In the genomic region with DNA sequence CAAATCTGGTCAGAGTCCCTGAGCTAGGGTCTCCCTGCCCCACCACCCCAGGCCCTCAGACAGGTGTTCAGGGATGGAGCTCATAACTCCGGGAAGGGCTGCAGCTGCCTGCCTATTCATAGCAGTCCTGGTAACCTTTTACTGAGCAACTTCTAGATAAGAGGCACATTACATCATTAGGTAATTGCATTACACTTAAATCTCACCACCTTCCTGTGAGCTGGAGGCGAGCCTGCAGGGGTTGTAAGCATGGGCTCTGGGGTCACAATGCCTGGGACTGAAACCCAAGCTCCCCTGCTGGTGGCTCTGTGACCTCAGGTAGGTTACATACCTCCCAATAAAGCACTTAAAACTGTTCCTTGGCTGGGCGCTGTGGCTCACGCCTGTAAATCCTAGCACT, we compare ENCODE assay signal across 24 cellular contexts. TPM values are rescaled to one million over a fixed set of nuclear protein-coding genes. Genes with fewer than 3 reads are reported as not detected.
A peak's percentile ranks its signal among the peaks of the same experiment; 100 is the strongest.
DNase-seq lines count a peak whose midpoint lies in the region; ATAC-seq, FAIRE-seq and TF ChIP-seq lines count a peak whose summit lies in the region.
"Had no signal": no experiment of that assay in that cellular context is flagged by ENCODE, and none has a peak within 500 bp of the region (broad histone marks: within the 10 kb centered on the region; RNA-seq: fewer than 3 reads in every experiment).

No MANE protein-coding gene starts in this region.

- no peak overlapping the region for H2BK120ac ChIP-seq in mesendoderm (ENCODE audit: low read depth, low read length)

- H3K9me3 ChIP-seq in HepG2 (ENCODE audit: low read length) = no peaks in the 10 kb centered on the region
- no peaks in the 10 kb centered on the region for H3K9me3 ChIP-seq in right lobe of liver
- no peaks in the 10 kb centered on the region for H3K9me3 ChIP-seq in OCI-LY3 (ENCODE audit: insufficient read depth, low read length)
- no peaks in the 10 kb centered on the region for H3K9me3 ChIP-seq in effector memory CD4-positive, alpha-beta T cell (ENCODE audit: control insufficient read depth, low read length)
- H3K9me3 ChIP-seq: BE2C had no signal

- H4K8ac ChIP-seq in mesendoderm (ENCODE audit: low read depth, low read length) = no peak overlapping the region

- no peak for TF ChIP-seq POLR2A in HepG2 (IDR thresholded peaks at IDR 0.05; ENCODE audit: insufficient read depth in 1 of 2, low read depth in 2 of 2, low read length in 2 of 2)
- no peak for TF ChIP-seq POLR2A in right lobe of liver (IDR thresholded peaks at IDR 0.05)

- H3K27ac ChIP-seq in HepG2 (ENCODE audit: extremely low read length, insufficient read depth, low read length) (no peak overlapping the region), right lobe of liver (no peak overlapping the region), OCI-LY3 (ENCODE audit: low read length) (no peak overlapping the region), mesendoderm (ENCODE audit: low read depth, low read length) (no peak overlapping the region)
- H3K27ac ChIP-seq in effector memory CD4-positive, alpha-beta T cell (ENCODE audit: insufficient read depth, low read length, poor library complexity, severe bottlenecking) = no peak overlapping the region
- H3K27ac ChIP-seq: GM23248, KMS-11 had no signal

- no peak overlapping the region for H3K23ac ChIP-seq in mesendoderm (ENCODE audit: low read length)

- H3K56ac ChIP-seq in mesendoderm (ENCODE audit: low read length) = no peak overlapping the region

- no peak for TF ChIP-seq EP300 in HepG2 (IDR thresholded peaks at IDR 0.05; ENCODE audit: low read depth in 2 of 2, low read length in 2 of 2)
- no peak for TF ChIP-seq EP300 in HepG2 (CRISPR knock-in tag; IDR thresholded peaks at IDR 0.05; ENCODE audit: borderline replicate concordance)

- FAIRE-seq in HepG2 (lab: Jason Lieb, UNC) = no peak
- FAIRE-seq: D721Med, GM12878, HTR-8/SVneo, RCC 7860 had no signal

- in situ Hi-C loops in HepG2 (cut with HindIII; ENCODE audit: extremely low pct_ligation_motif_present, low pct_unique_long_range_greater_than_20kb) = no loop called here

- H2AFZ ChIP-seq in HepG2 (ENCODE audit: low read length) (no peak overlapping the region), OCI-LY3 (ENCODE audit: low read depth, low read length) (no peak overlapping the region)
- H2AFZ ChIP-seq: GM23248 had no signal

- CTCF ChIA-PET in HepG2 (lab: Yijun Ruan, JAX; ENCODE audit: low intra/inter-chr PET ratio, low total read pairs) = interaction anchor here (1.7 kb wide), 2 partner anchors 175 to 178 kb away, joined by 8 to 12 read pairs; no protein-coding TSS in a partner anchor

- no peaks in the 10 kb centered on the region for H3K79me1 ChIP-seq in mesendoderm (ENCODE audit: low read length)

- no peak overlapping the region for H3K18ac ChIP-seq in mesendoderm (ENCODE audit: low read length)

- no peak overlapping the region for H2BK15ac ChIP-seq in mesendoderm (replicated peaks; ENCODE audit: low read depth)

- H2AK5ac ChIP-seq in mesendoderm (ENCODE audit: low read length) = no peak overlapping the region

- TF ChIP-seq RAD21 in HepG2 (CRISPR knock-in tag; IDR thresholded peaks at IDR 0.05) = no peak

- H4K20me1 ChIP-seq in HepG2 (ENCODE audit: insufficient read depth, low read length) (0 out of 2 replicates have a peak, but pooled peaks cover 3% of the 10 kb centered on the region), OCI-LY3 (ENCODE audit: insufficient read depth, low read length) (no peaks in the 10 kb centered on the region)

- DNase-seq in HepG2 (ENCODE audit: low spot score) (no peak), right lobe of liver (no peak), mesendoderm (peak; percentile 79)
- DNase-seq in activated CD8-positive, alpha-beta memory T cell treated with anti-CD3 and anti-CD28 coated beads for 24 hours = no peak
- DNase-seq in effector memory CD4-positive, alpha-beta T cell = no peak
- DNase-seq: BE2C; DMS53; GM23248; IMR-90; NCI-H1092 treated with DMSO at 0.1 percent for 48 hours; NCI-H1436 treated with DMSO at 0.1 percent for 48 hours; NCI-H2029 treated with DMSO at 0.1 percent for 48 hours; NCI-H2171 treated with DMSO at 0.1 percent for 48 hours; NCI-H524 treated with DMSO at 0.1 percent for 48 hours; NK-92 treated with Interleukin-12 subunit alpha and Interleukin-12 subunit beta, amount 100 ng/mL, for 24 hours; OCI-M1 had no signal

- intact Hi-C loops in HepG2 (cut with micrococcal nuclease; ENCODE audit: unreplicated experiment) (no loop called here), right lobe of liver (cut with DNase I) (loop anchor here in 1 of 2 donors (10.0 kb wide), 1 partner anchor 373 kb away; no protein-coding TSS in a partner anchor)

- H2BK5ac ChIP-seq in mesendoderm (ENCODE audit: low read length) = no peak overlapping the region

- H3K9ac ChIP-seq in HepG2 (ENCODE audit: insufficient read depth, low read depth, low read length) (no peak overlapping the region), OCI-LY3 (ENCODE audit: low read length) (no peak overlapping the region), mesendoderm (ENCODE audit: low read length) (no peak overlapping the region)
- H3K9ac ChIP-seq: GM23248, KMS-11 had no signal

- H3K79me2 ChIP-seq in HepG2 (ENCODE audit: insufficient read depth, low read length) = no peaks in the 10 kb centered on the region
- no peaks in the 10 kb centered on the region for H3K79me2 ChIP-seq in OCI-LY3 (ENCODE audit: low read length)
- no peaks in the 10 kb centered on the region for H3K79me2 ChIP-seq in mesendoderm (ENCODE audit: control insufficient read depth, insufficient read depth, low read length)

- POLR2A ChIA-PET in HepG2 (lab: Yijun Ruan, JAX) = no interaction called here

- H3K4me3 ChIP-seq in HepG2 (replicated peaks in 1 of 3; ENCODE audit: insufficient read depth in 1 of 3, low read depth in 2 of 3, low read length in 3 of 3) (no peak overlapping the region), right lobe of liver (no peak overlapping the region), OCI-LY3 (ENCODE audit: low read length) (no peak overlapping the region), mesendoderm (ENCODE audit: low read length) (no peak overlapping the region)
- H3K4me3 ChIP-seq in effector memory CD4-positive, alpha-beta T cell (ENCODE audit: insufficient read depth, low read depth, low read length, poor library complexity, severe bottlenecking) = no peak overlapping the region
- H3K4me3 ChIP-seq: GM12878, GM23248 had no signal

- H3K4me1 ChIP-seq in HepG2 (ENCODE audit: insufficient read depth, low read length) (no peaks in the 10 kb centered on the region), right lobe of liver (no peaks in the 10 kb centered on the region), OCI-LY3 (ENCODE audit: low read length) (peaks cover 13% of the 10 kb centered on the region), mesendoderm (ENCODE audit: control insufficient read depth, low read depth, low read length) (peaks cover 4% of the 10 kb centered on the region)
- no peaks in the 10 kb centered on the region for H3K4me1 ChIP-seq in effector memory CD4-positive, alpha-beta T cell (ENCODE audit: control insufficient read depth, insufficient read depth, low read length, poor library complexity, severe bottlenecking)

- no peak overlapping the region for H3K4ac ChIP-seq in mesendoderm (ENCODE audit: low read depth, low read length)

- ATAC-seq in HepG2 (no peak), right lobe of liver (no peak), GM21786 (IDR thresholded peaks at IDR 0.05; ENCODE audit: unreplicated experiment) (no peak)
- ATAC-seq: Right ventricle myocardium inferior had no signal

- no peak overlapping the region for H4K5ac ChIP-seq in mesendoderm (ENCODE audit: low read length)

- H3K27me3 ChIP-seq in HepG2 (ENCODE audit: control insufficient read depth in 1 of 2, insufficient read depth in 2 of 2, low read length in 2 of 2) (peaks cover 6 to 13% of the 10 kb centered on the region in 2 experiments; a peak in 3 of 5 replicates), right lobe of liver (no peaks in the 10 kb centered on the region), OCI-LY3 (ENCODE audit: low read depth, low read length) (no peaks in the 10 kb centered on the region), mesendoderm (ENCODE audit: insufficient read depth, low read length, poor library complexity) (no peaks in the 10 kb centered on the region)
- no peaks in the 10 kb centered on the region for H3K27me3 ChIP-seq in effector memory CD4-positive, alpha-beta T cell (replicated peaks; ENCODE audit: control insufficient read depth, insufficient read depth, low read length, poor library complexity, severe bottlenecking)
- H3K27me3 ChIP-seq: BE2C had no signal

- H3K36me3 ChIP-seq in HepG2 (replicated peaks in 1 of 2; ENCODE audit: control insufficient read depth in 1 of 2, insufficient read depth in 2 of 2, low read length in 2 of 2) = no peaks in the 10 kb centered on the region
- H3K36me3 ChIP-seq in right lobe of liver = no peaks in the 10 kb centered on the region
- no peaks in the 10 kb centered on the region for H3K36me3 ChIP-seq in OCI-LY3 (replicated peaks; ENCODE audit: low read depth, low read length)
- H3K36me3 ChIP-seq in mesendoderm (ENCODE audit: control insufficient read depth, insufficient read depth, low read length) = no peaks in the 10 kb centered on the region
- H3K36me3 ChIP-seq in effector memory CD4-positive, alpha-beta T cell (ENCODE audit: control insufficient read depth, insufficient read depth, low read length) = peaks cover 26% of the 10 kb centered on the region
- H3K36me3 ChIP-seq: BE2C had no signal

- TF ChIP-seq CTCF in HepG2 (CRISPR knock-in tag; IDR thresholded peaks at IDR 0.05) (no peak), right lobe of liver (IDR thresholded peaks at IDR 0.05) (no peak), OCI-LY3 (IDR thresholded peaks at IDR 0.05; ENCODE audit: low read depth, low read length) (no peak)

- 0% methylated on average over 2 of the region's 4 CpGs for WGBS in HepG2 (ENCODE audit: low lambda C conversion rate)
- WGBS in right lobe of liver (ENCODE audit: insufficient coverage, low coverage, low lambda C conversion rate, missing lambda C conversion rate) = 60% methylated on average over 2 of the region's 4 CpGs
- WGBS in mesendoderm (ENCODE audit: extremely low coverage, insufficient coverage, low lambda C conversion rate) = no CpG with 5 or more reads among the region's 4 CpGs

- H3K4me2 ChIP-seq in HepG2 (ENCODE audit: low read depth, low read length) (no peak overlapping the region), OCI-LY3 (ENCODE audit: low read length) (peak overlapping the region; percentile 84; the same call in 1 of the 2 replicates), mesendoderm (ENCODE audit: low read length) (no peak overlapping the region)
- H3K4me2 ChIP-seq: KMS-11 had no signal

- no TSS peak for BruUV-seq in HepG2 (replicated peaks; lab: Mats Ljungman, UMichigan)

RNA-seq across cellular contexts. Expression of gene TP53I11, which starts 22.5 kb away (rescaled TPM):
- total RNA-seq in HepG2 (2016; rRNA removed; fragmentation: Illumina TruSeq; extraction: Trizol) = not detected in 2 replicates
- not detected in 2 replicates for total RNA-seq in HepG2 (2016; cell fraction: cytosol; rRNA removed; fragmentation: Illumina TruSeq; extraction: Trizol; ENCODE audit: low read depth)
- not detected in 2 replicates for total RNA-seq in HepG2 (2016; cell fraction: insoluble cytoplasmic fraction; rRNA removed; fragmentation: Illumina TruSeq; extraction: Trizol)
- total RNA-seq in HepG2 (2016; cell fraction: membrane; rRNA removed; fragmentation: Illumina TruSeq; extraction: Trizol) = not detected in 2 replicates
- not detected in 2 replicates for total RNA-seq in HepG2 (2016; cell fraction: nucleus; rRNA removed; fragmentation: Illumina TruSeq; extraction: Trizol)
- not detected in 2 replicates for polyA plus RNA-seq in HepG2 (2011; rRNA removed)
- not detected in 2 replicates for polyA plus RNA-seq in HepG2 (2011; cell fraction: cytosol; rRNA removed)
- not detected in 2 replicates for polyA plus RNA-seq in HepG2 (2011; cell fraction: nucleus; rRNA removed)
- not detected in 2 replicates for polyA plus RNA-seq in HepG2 (2012)
- not detected in 2 replicates for polyA plus RNA-seq in HepG2 (2016; cell fraction: cytosol; fragmentation: Illumina TruSeq; extraction: Trizol; ENCODE audit: low read depth)
- not detected in 2 replicates for polyA plus RNA-seq in HepG2 (2016; cell fraction: insoluble cytoplasmic fraction; fragmentation: Illumina TruSeq; extraction: Trizol; ENCODE audit: low read depth)
- not detected in 2 replicates for polyA plus RNA-seq in HepG2 (2016; cell fraction: membrane; fragmentation: Illumina TruSeq; extraction: Trizol; ENCODE audit: low read depth)
- not detected in 2 replicates for polyA plus RNA-seq in HepG2 (2016; cell fraction: nucleus; fragmentation: Illumina TruSeq; extraction: Trizol; ENCODE audit: insufficient read depth, low read depth)
- polyA minus RNA-seq in HepG2 (2011; rRNA and poly(A)+ RNA removed; ENCODE audit: low replicate concordance) = 1.0 TPM in 1 of 2 replicates, not detected in the other
- not detected in 2 replicates for polyA minus RNA-seq in HepG2 (2011; cell fraction: cytosol; rRNA and poly(A)+ RNA removed)
- polyA minus RNA-seq in HepG2 (2011; cell fraction: nucleus; rRNA and poly(A)+ RNA removed) = not detected in 2 replicates
- 10 to 100 TPM in 4 of 6 experiments, 1 to 10 TPM in 2; 5.7 to 22.1 (median 12.2) TPM for total RNA-seq in right lobe of liver
- polyA plus RNA-seq in mesendoderm (2013, experiment 1 of 2) = 23.1 TPM
- 24.6 TPM for polyA plus RNA-seq in mesendoderm (2013, experiment 2 of 2)

Comparison
In these comparisons a context has a peak if more than half of its experiments do, and no peak if none do; other contexts are left out.
1. RNA of gene TP53I11, which starts 22.5 kb away (total RNA-seq): 5.7 to 22.1 TPM in right lobe of liver; not detected in HepG2; every median in the first group is over 4 times any median in the second.